8 cellular contexts compared by ENCODE assay signal in genomic region chrX:96502507-96502906, GRCh38.
"Had no signal": no experiment of that assay in that cellular context is flagged by ENCODE, and none has a peak within 500 bp of the region (broad histone marks: within the 10 kb centered on the region; RNA-seq: fewer than 3 reads in every experiment).

No MANE protein-coding gene starts in this region.

- FAIRE-seq: G401.6, GM12878, GM12891, GM12892, GM18507, GM19239 had no signal

- ATAC-seq: GM12878 had no signal

- H3K4me3 ChIP-seq: GM12878 had no signal

- DNase-seq: GDM1, GF-D8 had no signal
